40 cellular contexts compared by ENCODE assay signal in genomic region chr2:164669291-164669690, GRCh38. TPM values are rescaled to one million over a fixed set of nuclear protein-coding genes. Genes with fewer than 3 reads are reported as not detected.
"Had no signal": no experiment of that assay in that cellular context is flagged by ENCODE, and none has a peak within 500 bp of the region (broad histone marks: within the 10 kb centered on the region; RNA-seq: fewer than 3 reads in every experiment).

No MANE protein-coding gene starts in this region.

- H3K27ac Mint-ChIP-seq: activated naive CD4-positive, alpha-beta T cell treated with anti-CD3 and anti-CD28 coated beads for 36 hours; activated naive CD4-positive, alpha-beta T cell treated with anti-CD3 and anti-CD28 coated beads, Interleukin-2, amount 10 ng/mL, durations not matched to agents 7 days and 5 days; activated naive CD4-positive, alpha-beta T cell treated with anti-CD3 and anti-CD28 coated beads, Interleukin-2, amount 50 U/mL, for 24 hours; activated naive CD4-positive, alpha-beta T cell treated with anti-CD3 and anti-CD28 coated beads, Interleukin-2, amount 50 U/mL, for 72 hours; activated naive CD8-positive, alpha-beta T cell; activated naive CD8-positive, alpha-beta T cell treated with anti-CD3 and anti-CD28 coated beads for 36 hours; activated naive CD8-positive, alpha-beta T cell treated with anti-CD3 and anti-CD28 coated beads, Interleukin-2, amount 10 ng/mL, durations not matched to agents 7 days and 5 days; activated naive CD8-positive, alpha-beta T cell treated with anti-CD3 and anti-CD28 coated beads, Interleukin-2, amount 50 U/mL, for 24 hours; activated T-cell treated with anti-CD3 and anti-CD28 coated beads, Interleukin-2, amount 50 U/mL, for 24 hours; activated T-cell treated with anti-CD3 and anti-CD28 coated beads, Interleukin-2, amount 50 U/mL, for 72 hours; activated T-helper 1 cell treated with anti-CD3 and anti-CD28 coated beads, Interleukin-12 subunit alpha, Interleukin-12 subunit beta, Interleukin-2, Interleukin-4 antibody, amounts not matched to agents 30 ng/mL and 10 ng/mL and 1 ng/mL, durations not matched to agents 14 hours and 24 hours and 36 hours; activated T-helper 17 cell treated with anti-CD3 and anti-CD28 coated beads, Interleukin-2, amount 50 U/mL, for 72 hours; activated T-helper 2 cell treated with anti-CD3 and anti-CD28 coated beads, Interferon-gamma antibody, Interleukin-2, Interleukin-4, amounts not matched to agents 10 μg/mL and 5 μg/mL and 100 μg/mL, durations not matched to agents 14 hours and 24 hours and 36 hours; brain had no signal

- ATAC-seq: activated naive CD4-positive, alpha-beta T cell treated with anti-CD3 and anti-CD28 coated beads, Interleukin-2, amount 50 U/mL, for 72 hours; activated naive CD8-positive, alpha-beta T cell treated with anti-CD3 and anti-CD28 coated beads, Interleukin-2, amount 50 U/mL, for 24 hours; activated T-cell treated with anti-CD3 and anti-CD28 coated beads, Interleukin-2, amount 50 U/mL, for 4 hours; activated T-cell treated with anti-CD3 and anti-CD28 coated beads, Interleukin-2, amount 50 U/mL, for 72 hours; activated T-helper 17 cell treated with anti-CD3 and anti-CD28 coated beads, Interleukin-2, amount 50 U/mL, for 72 hours; body of pancreas had no signal

- H3K9me3 ChIP-seq: adrenal gland, ascending aorta, body of pancreas, breast epithelium had no signal

- H3K27ac ChIP-seq: adrenal gland, ascending aorta, body of pancreas, brain microvascular endothelial cell, breast epithelium, cardiac muscle cell had no signal

- H3K36me3 Mint-ChIP-seq: activated naive CD4-positive, alpha-beta T cell treated with anti-CD3 and anti-CD28 coated beads, Interleukin-2, amount 10 ng/mL, durations not matched to agents 7 days and 5 days; activated naive CD4-positive, alpha-beta T cell treated with anti-CD3 and anti-CD28 coated beads, Interleukin-2, amount 50 U/mL, for 24 hours; activated naive CD4-positive, alpha-beta T cell treated with anti-CD3 and anti-CD28 coated beads, Interleukin-2, amount 50 U/mL, for 72 hours; activated naive CD8-positive, alpha-beta T cell; activated naive CD8-positive, alpha-beta T cell treated with anti-CD3 and anti-CD28 coated beads for 36 hours; activated naive CD8-positive, alpha-beta T cell treated with anti-CD3 and anti-CD28 coated beads, Interleukin-2, amount 10 ng/mL, durations not matched to agents 7 days and 5 days; brain had no signal

- FAIRE-seq: bronchial epithelial cell had no signal

- H3K27me3 ChIP-seq: adrenal gland, ascending aorta, body of pancreas, brain microvascular endothelial cell, breast epithelium, cardiac muscle cell had no signal

- H3K4me1 Mint-ChIP-seq: activated naive CD4-positive, alpha-beta T cell treated with anti-CD3 and anti-CD28 coated beads, Interleukin-2, amount 10 ng/mL, durations not matched to agents 7 days and 5 days; activated naive CD4-positive, alpha-beta T cell treated with anti-CD3 and anti-CD28 coated beads, Interleukin-2, amount 50 U/mL, for 24 hours; activated naive CD8-positive, alpha-beta T cell treated with anti-CD3 and anti-CD28 coated beads for 36 hours; activated naive CD8-positive, alpha-beta T cell treated with anti-CD3 and anti-CD28 coated beads, Interleukin-2, amount 10 ng/mL, durations not matched to agents 7 days and 5 days; activated naive CD8-positive, alpha-beta T cell treated with anti-CD3 and anti-CD28 coated beads, Interleukin-2, amount 50 U/mL, for 24 hours; activated T-helper 17 cell treated with anti-CD3 and anti-CD28 coated beads, Interleukin-2, amount 50 U/mL, for 72 hours; brain; central memory CD8-positive, alpha-beta T cell had no signal

- H3K27me3 Mint-ChIP-seq: activated naive CD4-positive, alpha-beta T cell treated with anti-CD3 and anti-CD28 coated beads, Interleukin-2, amount 10 ng/mL, durations not matched to agents 7 days and 5 days; activated naive CD4-positive, alpha-beta T cell treated with anti-CD3 and anti-CD28 coated beads, Interleukin-2, amount 50 U/mL, for 24 hours; activated naive CD8-positive, alpha-beta T cell; activated naive CD8-positive, alpha-beta T cell treated with anti-CD3 and anti-CD28 coated beads for 36 hours; activated naive CD8-positive, alpha-beta T cell treated with anti-CD3 and anti-CD28 coated beads, Interleukin-2, amount 10 ng/mL, durations not matched to agents 7 days and 5 days; activated naive CD8-positive, alpha-beta T cell treated with anti-CD3 and anti-CD28 coated beads, Interleukin-2, amount 50 U/mL, for 24 hours; activated T-cell treated with anti-CD3 and anti-CD28 coated beads, Interleukin-2, amount 50 U/mL, for 24 hours; activated T-helper 17 cell treated with anti-CD3 and anti-CD28 coated beads, Interleukin-2, amount 50 U/mL, for 72 hours; brain; central memory CD8-positive, alpha-beta T cell had no signal

- DNase-seq: activated effector memory CD4-positive, alpha-beta T cell treated with anti-CD3 and anti-CD28 coated beads, Interleukin-2, amount 50 U/mL, for 16 hours; activated effector memory CD4-positive, alpha-beta T cell treated with Interleukin-2 at 50 U/mL for 16 hours; activated gamma-delta T cell; activated gamma-delta T cell treated with Interleukin-2 at 50 U/mL for 16 hours; activated naive CD4-positive, alpha-beta T cell; activated naive CD4-positive, alpha-beta T cell treated with anti-CD3 and anti-CD28 coated beads for 36 hours; activated naive CD4-positive, alpha-beta T cell treated with anti-CD3 and anti-CD28 coated beads, Interleukin-2, amount 10 ng/mL, durations not matched to agents 7 days and 5 days; activated naive CD4-positive, alpha-beta T cell treated with anti-CD3 and anti-CD28 coated beads, Interleukin-2, amount 50 U/mL, for 16 hours; activated naive CD4-positive, alpha-beta T cell treated with Interleukin-2 at 50 U/mL for 16 hours; activated naive CD8-positive, alpha-beta T cell treated with anti-CD3 and anti-CD28 coated beads for 36 hours; activated naive CD8-positive, alpha-beta T cell treated with anti-CD3 and anti-CD28 coated beads, Interleukin-2, amount 10 ng/mL, durations not matched to agents 7 days and 5 days; activated naive CD8-positive, alpha-beta T cell treated with anti-CD3 and anti-CD28 coated beads, Interleukin-2, amount 50 U/mL, for 24 hours; activated T-cell treated with anti-CD3 and anti-CD28 coated beads for 4 hours; activated T-cell treated with anti-CD3 and anti-CD28 coated beads, Interleukin-2, amount 50 U/mL, for 1 hour; activated T-cell treated with anti-CD3 and anti-CD28 coated beads, Interleukin-2, amount 50 U/mL, for 24 hours; activated T-cell treated with anti-CD3 and anti-CD28 coated beads, Interleukin-2, amount 50 U/mL, for 4 hours; activated T-cell treated with anti-CD3 and anti-CD28 coated beads, Interleukin-2, amount 50 U/mL, for 48 hours; activated T-cell treated with anti-CD3 and anti-CD28 coated beads, Interleukin-2, amount 50 U/mL, for 72 hours; adrenal gland; amniotic stem cell; amygdala; anterior cingulate cortex; aorta; body of pancreas; brain microvascular endothelial cell; caudate nucleus; central memory CD4-positive, alpha-beta T cell; cerebellar nuclear complex had no signal

- H3K4me3 ChIP-seq: adrenal gland, ascending aorta, body of pancreas, breast epithelium, cardiac muscle cell had no signal

- H3K36me3 ChIP-seq: adrenal gland, ascending aorta, brain microvascular endothelial cell, breast epithelium, cardiac muscle cell had no signal

- H3K4me1 ChIP-seq: adrenal gland, ascending aorta, body of pancreas, breast epithelium had no signal

- H3K9me3 Mint-ChIP-seq: activated naive CD4-positive, alpha-beta T cell treated with anti-CD3 and anti-CD28 coated beads for 36 hours; activated naive CD4-positive, alpha-beta T cell treated with anti-CD3 and anti-CD28 coated beads, Interleukin-2, amount 10 ng/mL, durations not matched to agents 7 days and 5 days; activated naive CD4-positive, alpha-beta T cell treated with anti-CD3 and anti-CD28 coated beads, Interleukin-2, amount 50 U/mL, for 24 hours; activated naive CD8-positive, alpha-beta T cell treated with anti-CD3 and anti-CD28 coated beads for 36 hours; activated naive CD8-positive, alpha-beta T cell treated with anti-CD3 and anti-CD28 coated beads, Interleukin-2, amount 10 ng/mL, durations not matched to agents 7 days and 5 days; activated naive CD8-positive, alpha-beta T cell treated with anti-CD3 and anti-CD28 coated beads, Interleukin-2, amount 50 U/mL, for 24 hours; activated T-cell treated with anti-CD3 and anti-CD28 coated beads, Interleukin-2, amount 50 U/mL, for 24 hours; activated T-helper 1 cell treated with anti-CD3 and anti-CD28 coated beads, Interleukin-12 subunit alpha, Interleukin-12 subunit beta, Interleukin-2, Interleukin-4 antibody, amounts not matched to agents 30 ng/mL and 10 ng/mL and 1 ng/mL, durations not matched to agents 14 hours and 24 hours and 36 hours; activated T-helper 2 cell treated with anti-CD3 and anti-CD28 coated beads, Interferon-gamma antibody, Interleukin-2, Interleukin-4, amounts not matched to agents 10 μg/mL and 5 μg/mL and 100 μg/mL, durations not matched to agents 14 hours and 24 hours and 36 hours had no signal

- H3K4me3 Mint-ChIP-seq: activated naive CD4-positive, alpha-beta T cell treated with anti-CD3 and anti-CD28 coated beads for 36 hours; activated naive CD4-positive, alpha-beta T cell treated with anti-CD3 and anti-CD28 coated beads, Interleukin-2, amount 10 ng/mL, durations not matched to agents 7 days and 5 days; activated naive CD4-positive, alpha-beta T cell treated with anti-CD3 and anti-CD28 coated beads, Interleukin-2, amount 50 U/mL, for 24 hours; activated naive CD8-positive, alpha-beta T cell; activated naive CD8-positive, alpha-beta T cell treated with anti-CD3 and anti-CD28 coated beads for 36 hours; activated naive CD8-positive, alpha-beta T cell treated with anti-CD3 and anti-CD28 coated beads, Interleukin-2, amount 10 ng/mL, durations not matched to agents 7 days and 5 days; activated naive CD8-positive, alpha-beta T cell treated with anti-CD3 and anti-CD28 coated beads, Interleukin-2, amount 50 U/mL, for 24 hours; activated T-cell treated with anti-CD3 and anti-CD28 coated beads, Interleukin-2, amount 50 U/mL, for 24 hours; activated T-cell treated with anti-CD3 and anti-CD28 coated beads, Interleukin-2, amount 50 U/mL, for 4 hours; activated T-cell treated with anti-CD3 and anti-CD28 coated beads, Interleukin-2, amount 50 U/mL, for 72 hours; activated T-helper 1 cell treated with anti-CD3 and anti-CD28 coated beads, Interleukin-12 subunit alpha, Interleukin-12 subunit beta, Interleukin-2, Interleukin-4 antibody, amounts not matched to agents 30 ng/mL and 10 ng/mL and 1 ng/mL, durations not matched to agents 14 hours and 24 hours and 36 hours; activated T-helper 17 cell treated with anti-CD3 and anti-CD28 coated beads, Interleukin-2, amount 50 U/mL, for 72 hours; brain; central memory CD8-positive, alpha-beta T cell had no signal

RNA-seq across cellular contexts. Expression of gene GRB14, which starts 48.0 kb away (rescaled TPM):
- total RNA-seq: activated naive CD4-positive, alpha-beta T cell treated with anti-CD3 and anti-CD28 coated beads for 36 hours; activated naive CD4-positive, alpha-beta T cell treated with anti-CD3 and anti-CD28 coated beads, Interleukin-2, amount 50 U/mL, for 72 hours; activated naive CD8-positive, alpha-beta T cell treated with anti-CD3 and anti-CD28 coated beads for 36 hours; activated naive CD8-positive, alpha-beta T cell treated with anti-CD3 and anti-CD28 coated beads, Interleukin-2, amount 10 ng/mL, durations not matched to agents 7 days and 5 days; activated T-cell treated with anti-CD3 and anti-CD28 coated beads, Interleukin-2, amount 50 U/mL, for 72 hours; activated T-helper 1 cell treated with anti-CD3 and anti-CD28 coated beads, Interleukin-12 subunit alpha, Interleukin-12 subunit beta, Interleukin-2, Interleukin-4 antibody, amounts not matched to agents 30 ng/mL and 10 ng/mL and 1 ng/mL, durations not matched to agents 14 hours and 24 hours and 36 hours; activated T-helper 17 cell treated with anti-CD3 and anti-CD28 coated beads, Interleukin-2, amount 50 U/mL, for 72 hours; activated T-helper 2 cell treated with anti-CD3 and anti-CD28 coated beads, Interferon-gamma antibody, Interleukin-2, Interleukin-4, amounts not matched to agents 10 μg/mL and 5 μg/mL and 100 μg/mL, durations not matched to agents 14 hours and 24 hours and 36 hours had no signal
